In genomic region chr13:26326562-26326961, GRCh38 we compare ENCODE assay signal across 16 cellular contexts.
"Had no signal": no experiment of that assay in that cellular context is flagged by ENCODE, and none has a peak within 500 bp of the region (broad histone marks: within the 10 kb centered on the region; RNA-seq: fewer than 3 reads in every experiment).

No MANE protein-coding gene starts in this region.

- DNase-seq: activated CD4-positive, alpha-beta T cell treated with anti-CD3 and anti-CD28 coated beads, Interleukin-2, amount 10 ng/mL, durations not matched to agents 24 days and 14 days; activated CD8-positive, alpha-beta T cell treated with anti-CD3 and anti-CD28 coated beads for 36 hours; activated gamma-delta T cell; activated T-cell treated with anti-CD3 and anti-CD28 coated beads, Interleukin-2, amount 50 U/mL, for 1 hour; cerebellar nuclear complex; effector CD4-positive, alpha-beta T cell; esophagus squamous epithelium; T-helper 1 cell; T1000; uterus had no signal

- H3K27ac ChIP-seq: ascending aorta, esophagus squamous epithelium, tibial nerve, uterus had no signal

- H3K27me3 Mint-ChIP-seq: activated CD4-positive, alpha-beta T cell treated with anti-CD3 and anti-CD28 coated beads, Interleukin-2, amount 10 ng/mL, durations not matched to agents 24 days and 14 days; activated CD8-positive, alpha-beta T cell treated with anti-CD3 and anti-CD28 coated beads for 36 hours; activated naive CD4-positive, alpha-beta T cell treated with anti-CD3 and anti-CD28 coated beads, Interleukin-2, amount 50 U/mL, for 24 hours; natural killer cell treated with Interleukin-12 subunit alpha and Interleukin-12 subunit beta and Interleukin-15 and Interleukin-18, amount 100 ng/mL, for 72 hours; stimulated activated naive CD8-positive, alpha-beta T cell treated with anti-CD3 and anti-CD28 coated beads, Interleukin-15, Interleukin-2, amounts not matched to agents 100 ng/mL and 50 ng/mL, for 24 hours had no signal

- H3K36me3 ChIP-seq: ascending aorta, esophagus squamous epithelium, tibial nerve, uterus had no signal

- H3K27me3 ChIP-seq: ascending aorta, esophagus squamous epithelium, tibial nerve, uterus had no signal

- H3K4me3 Mint-ChIP-seq: activated CD4-positive, alpha-beta T cell treated with anti-CD3 and anti-CD28 coated beads, Interleukin-2, amount 10 ng/mL, durations not matched to agents 24 days and 14 days; activated CD8-positive, alpha-beta T cell treated with anti-CD3 and anti-CD28 coated beads for 36 hours; activated naive CD4-positive, alpha-beta T cell treated with anti-CD3 and anti-CD28 coated beads, Interleukin-2, amount 50 U/mL, for 24 hours; natural killer cell treated with Interleukin-12 subunit alpha and Interleukin-12 subunit beta and Interleukin-15 and Interleukin-18, amount 100 ng/mL, for 72 hours; stimulated activated naive CD8-positive, alpha-beta T cell treated with anti-CD3 and anti-CD28 coated beads, Interleukin-15, Interleukin-2, amounts not matched to agents 100 ng/mL and 50 ng/mL, for 24 hours had no signal

- H3K4me3 ChIP-seq: ascending aorta, esophagus squamous epithelium, lung, tibial nerve, uterus had no signal

- H3K27ac Mint-ChIP-seq: activated CD4-positive, alpha-beta T cell treated with anti-CD3 and anti-CD28 coated beads, Interleukin-2, amount 10 ng/mL, durations not matched to agents 24 days and 14 days; activated CD8-positive, alpha-beta T cell treated with anti-CD3 and anti-CD28 coated beads for 36 hours; activated naive CD4-positive, alpha-beta T cell treated with anti-CD3 and anti-CD28 coated beads, Interleukin-2, amount 50 U/mL, for 24 hours; natural killer cell treated with Interleukin-12 subunit alpha and Interleukin-12 subunit beta and Interleukin-15 and Interleukin-18, amount 100 ng/mL, for 72 hours; stimulated activated naive CD8-positive, alpha-beta T cell treated with anti-CD3 and anti-CD28 coated beads, Interleukin-15, Interleukin-2, amounts not matched to agents 100 ng/mL and 50 ng/mL, for 24 hours had no signal

- H3K9me3 ChIP-seq: ascending aorta, esophagus squamous epithelium, uterus had no signal

- H3K9me3 Mint-ChIP-seq: activated naive CD4-positive, alpha-beta T cell treated with anti-CD3 and anti-CD28 coated beads, Interleukin-2, amount 50 U/mL, for 24 hours; natural killer cell treated with Interleukin-12 subunit alpha and Interleukin-12 subunit beta and Interleukin-15 and Interleukin-18, amount 100 ng/mL, for 72 hours had no signal

- H3K4me1 ChIP-seq: uterus had no signal
